In the genomic region with DNA sequence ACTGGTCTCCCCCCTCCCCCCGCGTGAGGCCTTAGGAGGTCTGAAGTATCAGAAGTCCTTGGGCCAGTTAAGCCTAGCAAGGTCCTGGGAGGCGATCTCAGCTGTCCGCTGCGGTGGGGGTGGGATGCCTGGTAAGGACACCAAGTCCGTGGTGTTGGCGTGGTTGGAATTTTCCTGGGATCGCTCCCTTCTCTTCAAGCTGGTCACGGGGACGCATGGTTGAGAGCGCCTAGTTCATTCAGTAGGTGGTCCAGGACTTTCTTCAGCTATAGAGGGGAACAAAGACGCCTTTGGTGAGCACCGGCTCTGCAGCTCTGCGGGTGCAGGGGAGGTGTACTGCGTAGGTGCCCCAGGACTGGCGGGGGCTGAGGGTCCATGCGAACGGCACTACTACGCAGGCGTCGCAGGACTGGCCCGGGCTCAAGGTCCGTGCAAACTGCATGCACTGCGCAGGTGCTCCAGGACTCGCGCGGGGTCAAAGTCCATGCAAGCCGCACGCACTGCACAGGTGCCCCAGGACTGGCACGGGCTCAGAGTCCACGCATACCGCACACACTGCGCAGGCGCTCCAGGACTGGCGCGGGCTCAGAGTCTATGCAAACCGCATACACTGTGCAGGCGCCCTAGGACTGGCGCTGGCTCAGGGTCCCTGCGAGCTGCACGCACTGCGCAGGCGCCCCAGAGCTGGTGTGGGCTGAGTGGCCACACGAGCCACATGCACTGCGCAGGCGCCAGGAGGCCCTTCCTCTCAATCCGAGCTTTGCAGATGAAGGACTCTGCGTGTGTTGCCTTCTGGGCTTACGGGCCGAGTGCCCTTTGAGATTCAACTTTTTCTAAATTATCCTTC, we compare ENCODE assay signal across 1 cellular context.
TF ChIP-seq lines count a peak whose summit lies in the region.

No MANE protein-coding gene starts in this region.

TF ChIP-seq in GM12878, 131 proteins besides CTCF, POLR2A, EP300 and RAD21 (continued from another document):
- TF ChIP-seq, protein P1, sequence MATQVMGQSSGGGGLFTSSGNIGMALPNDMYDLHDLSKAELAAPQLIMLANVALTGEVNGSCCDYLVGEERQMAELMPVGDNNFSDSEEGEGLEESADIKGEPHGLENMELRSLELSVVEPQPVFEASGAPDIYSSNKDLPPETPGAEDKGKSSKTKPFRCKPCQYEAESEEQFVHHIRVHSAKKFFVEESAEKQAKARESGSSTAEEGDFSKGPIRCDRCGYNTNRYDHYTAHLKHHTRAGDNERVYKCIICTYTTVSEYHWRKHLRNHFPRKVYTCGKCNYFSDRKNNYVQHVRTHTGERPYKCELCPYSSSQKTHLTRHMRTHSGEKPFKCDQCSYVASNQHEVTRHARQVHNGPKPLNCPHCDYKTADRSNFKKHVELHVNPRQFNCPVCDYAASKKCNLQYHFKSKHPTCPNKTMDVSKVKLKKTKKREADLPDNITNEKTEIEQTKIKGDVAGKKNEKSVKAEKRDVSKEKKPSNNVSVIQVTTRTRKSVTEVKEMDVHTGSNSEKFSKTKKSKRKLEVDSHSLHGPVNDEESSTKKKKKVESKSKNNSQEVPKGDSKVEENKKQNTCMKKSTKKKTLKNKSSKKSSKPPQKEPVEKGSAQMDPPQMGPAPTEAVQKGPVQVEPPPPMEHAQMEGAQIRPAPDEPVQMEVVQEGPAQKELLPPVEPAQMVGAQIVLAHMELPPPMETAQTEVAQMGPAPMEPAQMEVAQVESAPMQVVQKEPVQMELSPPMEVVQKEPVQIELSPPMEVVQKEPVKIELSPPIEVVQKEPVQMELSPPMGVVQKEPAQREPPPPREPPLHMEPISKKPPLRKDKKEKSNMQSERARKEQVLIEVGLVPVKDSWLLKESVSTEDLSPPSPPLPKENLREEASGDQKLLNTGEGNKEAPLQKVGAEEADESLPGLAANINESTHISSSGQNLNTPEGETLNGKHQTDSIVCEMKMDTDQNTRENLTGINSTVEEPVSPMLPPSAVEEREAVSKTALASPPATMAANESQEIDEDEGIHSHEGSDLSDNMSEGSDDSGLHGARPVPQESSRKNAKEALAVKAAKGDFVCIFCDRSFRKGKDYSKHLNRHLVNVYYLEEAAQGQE (IDR thresholded peaks at IDR 0.05; ENCODE audit: low read depth, low read length), result no peak
- TF ChIP-seq POU2F2 (IDR thresholded peaks at IDR 0.05; ENCODE audit: borderline replicate concordance, low read depth, low read length) (peak; percentile 23; the same call in 1 of the 3 replicates), NRF1 (conservative IDR thresholded peaks at IDR 0.05; ENCODE audit: low read depth, low read length) (peak; percentile 64), KAT2A (conservative IDR thresholded peaks at IDR 0.05; ENCODE audit: control insufficient read depth, low read depth, low read length) (no peak), FOXM1 (IDR thresholded peaks at IDR 0.05; ENCODE audit: low read depth, low read length) (no peak), BHLHE40 (IDR thresholded peaks at IDR 0.05; ENCODE audit: borderline replicate concordance in 1 of 2, low read depth in 2 of 2, low read length in 1 of 2) (peak; percentile 69 to 95; a peak in 3 of 4 replicates), MEF2B (IDR thresholded peaks at IDR 0.05; ENCODE audit: partially characterized antibody, poor library complexity, severe bottlenecking) (no peak), DPF2 (IDR thresholded peaks at IDR 0.05) (0 out of 2 replicates have a peak, but pooled peaks have one; percentile 51), YY1 (IDR thresholded peaks at IDR 0.05; ENCODE audit: low read depth, low read length) (no peak), IRF4 (IDR thresholded peaks at IDR 0.05; ENCODE audit: low read depth, low read length) (no peak), ESRRA (IDR thresholded peaks at IDR 0.05; ENCODE audit: low read length) (no peak), MTA3 (IDR thresholded peaks at IDR 0.05; ENCODE audit: borderline replicate concordance, low read length) (no peak), ZBED1 (IDR thresholded peaks at IDR 0.05; ENCODE audit: borderline replicate concordance) (no peak), SIN3A (IDR thresholded peaks at IDR 0.05; ENCODE audit: low read depth, low read length) (no peak), SP1 (IDR thresholded peaks at IDR 0.05; ENCODE audit: low read depth, low read length) (no peak), RB1 (IDR thresholded peaks at IDR 0.05; ENCODE audit: borderline replicate concordance) (no peak), ZNF207 (IDR thresholded peaks at IDR 0.05; ENCODE audit: borderline replicate concordance) (no peak), CBX3 (IDR thresholded peaks at IDR 0.05; ENCODE audit: borderline replicate concordance, low read depth) (no peak), CHD2 (IDR thresholded peaks at IDR 0.05; ENCODE audit: borderline replicate concordance, low read depth, low read length) (no peak), NR2F1 (conservative IDR thresholded peaks at IDR 0.05) (peak; percentile 65), GATAD2B (conservative IDR thresholded peaks at IDR 0.05; ENCODE audit: low read depth) (peak; percentile 50; the same call in 1 of the 2 replicates), ZSCAN29 (IDR thresholded peaks at IDR 0.05) (peak; percentile 77)
- TF ChIP-seq, protein P2, sequence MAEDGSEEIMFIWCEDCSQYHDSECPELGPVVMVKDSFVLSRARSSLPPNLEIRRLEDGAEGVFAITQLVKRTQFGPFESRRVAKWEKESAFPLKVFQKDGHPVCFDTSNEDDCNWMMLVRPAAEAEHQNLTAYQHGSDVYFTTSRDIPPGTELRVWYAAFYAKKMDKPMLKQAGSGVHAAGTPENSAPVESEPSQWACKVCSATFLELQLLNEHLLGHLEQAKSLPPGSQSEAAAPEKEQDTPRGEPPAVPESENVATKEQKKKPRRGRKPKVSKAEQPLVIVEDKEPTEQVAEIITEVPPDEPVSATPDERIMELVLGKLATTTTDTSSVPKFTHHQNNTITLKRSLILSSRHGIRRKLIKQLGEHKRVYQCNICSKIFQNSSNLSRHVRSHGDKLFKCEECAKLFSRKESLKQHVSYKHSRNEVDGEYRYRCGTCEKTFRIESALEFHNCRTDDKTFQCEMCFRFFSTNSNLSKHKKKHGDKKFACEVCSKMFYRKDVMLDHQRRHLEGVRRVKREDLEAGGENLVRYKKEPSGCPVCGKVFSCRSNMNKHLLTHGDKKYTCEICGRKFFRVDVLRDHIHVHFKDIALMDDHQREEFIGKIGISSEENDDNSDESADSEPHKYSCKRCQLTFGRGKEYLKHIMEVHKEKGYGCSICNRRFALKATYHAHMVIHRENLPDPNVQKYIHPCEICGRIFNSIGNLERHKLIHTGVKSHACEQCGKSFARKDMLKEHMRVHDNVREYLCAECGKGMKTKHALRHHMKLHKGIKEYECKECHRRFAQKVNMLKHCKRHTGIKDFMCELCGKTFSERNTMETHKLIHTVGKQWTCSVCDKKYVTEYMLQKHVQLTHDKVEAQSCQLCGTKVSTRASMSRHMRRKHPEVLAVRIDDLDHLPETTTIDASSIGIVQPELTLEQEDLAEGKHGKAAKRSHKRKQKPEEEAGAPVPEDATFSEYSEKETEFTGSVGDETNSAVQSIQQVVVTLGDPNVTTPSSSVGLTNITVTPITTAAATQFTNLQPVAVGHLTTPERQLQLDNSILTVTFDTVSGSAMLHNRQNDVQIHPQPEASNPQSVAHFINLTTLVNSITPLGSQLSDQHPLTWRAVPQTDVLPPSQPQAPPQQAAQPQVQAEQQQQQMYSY (CRISPR knock-in tag; IDR thresholded peaks at IDR 0.05), result no peak
- TF ChIP-seq, protein P3, sequence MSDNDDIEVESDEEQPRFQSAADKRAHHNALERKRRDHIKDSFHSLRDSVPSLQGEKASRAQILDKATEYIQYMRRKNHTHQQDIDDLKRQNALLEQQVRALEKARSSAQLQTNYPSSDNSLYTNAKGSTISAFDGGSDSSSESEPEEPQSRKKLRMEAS (IDR thresholded peaks at IDR 0.05; ENCODE audit: low read depth, low read length), result no peak
- TF ChIP-seq, protein P4, sequence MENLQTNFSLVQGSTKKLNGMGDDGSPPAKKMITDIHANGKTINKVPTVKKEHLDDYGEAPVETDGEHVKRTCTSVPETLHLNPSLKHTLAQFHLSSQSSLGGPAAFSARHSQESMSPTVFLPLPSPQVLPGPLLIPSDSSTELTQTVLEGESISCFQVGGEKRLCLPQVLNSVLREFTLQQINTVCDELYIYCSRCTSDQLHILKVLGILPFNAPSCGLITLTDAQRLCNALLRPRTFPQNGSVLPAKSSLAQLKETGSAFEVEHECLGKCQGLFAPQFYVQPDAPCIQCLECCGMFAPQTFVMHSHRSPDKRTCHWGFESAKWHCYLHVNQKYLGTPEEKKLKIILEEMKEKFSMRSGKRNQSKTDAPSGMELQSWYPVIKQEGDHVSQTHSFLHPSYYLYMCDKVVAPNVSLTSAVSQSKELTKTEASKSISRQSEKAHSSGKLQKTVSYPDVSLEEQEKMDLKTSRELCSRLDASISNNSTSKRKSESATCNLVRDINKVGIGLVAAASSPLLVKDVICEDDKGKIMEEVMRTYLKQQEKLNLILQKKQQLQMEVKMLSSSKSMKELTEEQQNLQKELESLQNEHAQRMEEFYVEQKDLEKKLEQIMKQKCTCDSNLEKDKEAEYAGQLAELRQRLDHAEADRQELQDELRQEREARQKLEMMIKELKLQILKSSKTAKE (IDR thresholded peaks at IDR 0.05; ENCODE audit: low read depth, poor library complexity, severe bottlenecking), result no peak
- TF ChIP-seq, protein P5, sequence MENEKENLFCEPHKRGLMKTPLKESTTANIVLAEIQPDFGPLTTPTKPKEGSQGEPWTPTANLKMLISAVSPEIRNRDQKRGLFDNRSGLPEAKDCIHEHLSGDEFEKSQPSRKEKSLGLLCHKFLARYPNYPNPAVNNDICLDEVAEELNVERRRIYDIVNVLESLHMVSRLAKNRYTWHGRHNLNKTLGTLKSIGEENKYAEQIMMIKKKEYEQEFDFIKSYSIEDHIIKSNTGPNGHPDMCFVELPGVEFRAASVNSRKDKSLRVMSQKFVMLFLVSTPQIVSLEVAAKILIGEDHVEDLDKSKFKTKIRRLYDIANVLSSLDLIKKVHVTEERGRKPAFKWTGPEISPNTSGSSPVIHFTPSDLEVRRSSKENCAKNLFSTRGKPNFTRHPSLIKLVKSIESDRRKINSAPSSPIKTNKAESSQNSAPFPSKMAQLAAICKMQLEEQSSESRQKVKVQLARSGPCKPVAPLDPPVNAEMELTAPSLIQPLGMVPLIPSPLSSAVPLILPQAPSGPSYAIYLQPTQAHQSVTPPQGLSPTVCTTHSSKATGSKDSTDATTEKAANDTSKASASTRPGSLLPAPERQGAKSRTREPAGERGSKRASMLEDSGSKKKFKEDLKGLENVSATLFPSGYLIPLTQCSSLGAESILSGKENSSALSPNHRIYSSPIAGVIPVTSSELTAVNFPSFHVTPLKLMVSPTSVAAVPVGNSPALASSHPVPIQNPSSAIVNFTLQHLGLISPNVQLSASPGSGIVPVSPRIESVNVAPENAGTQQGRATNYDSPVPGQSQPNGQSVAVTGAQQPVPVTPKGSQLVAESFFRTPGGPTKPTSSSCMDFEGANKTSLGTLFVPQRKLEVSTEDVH (IDR thresholded peaks at IDR 0.05; ENCODE audit: low read depth, partially characterized antibody), result no peak
